ENCODE assay signal across 9 cellular contexts in genomic region chr9:127336708-127337352, GRCh38.
DNase-seq lines count a peak whose midpoint lies in the region; ATAC-seq, FAIRE-seq and TF ChIP-seq lines count a peak whose summit lies in the region.
"Had no signal": no experiment of that assay in that cellular context is flagged by ENCODE, and none has a peak within 500 bp of the region (broad histone marks: within the 10 kb centered on the region; RNA-seq: fewer than 3 reads in every experiment).

No MANE protein-coding gene starts in this region.

- no peaks in the 10 kb centered on the region for H3K27me3 ChIP-seq in fibroblast of lung (ENCODE audit: control insufficient read depth, insufficient read depth, low read length)
- H3K27me3 ChIP-seq in CD4-positive, alpha-beta T cell (ENCODE audit: control insufficient read depth, insufficient read depth, low read length) = no peaks in the 10 kb centered on the region

- H3K4me2 ChIP-seq in fibroblast of lung (ENCODE audit: extremely low read depth, insufficient read depth, low read length) = peak overlapping the region; percentile 96

- POLR2A ChIA-PET in CD4-positive, alpha-beta T cell (lab: Charles Lee) = no interaction called here

- no peak overlapping the region for H3K27ac Mint-ChIP-seq in CD14-positive monocyte
- no peak overlapping the region for H3K27ac Mint-ChIP-seq in CD4-positive, alpha-beta T cell
- H3K27ac Mint-ChIP-seq: activated naive CD8-positive, alpha-beta T cell treated with anti-CD3 and anti-CD28 coated beads, Interleukin-2, amount 50 U/mL, for 24 hours had no signal

- H2AFZ ChIP-seq in fibroblast of lung (ENCODE audit: low read length) = no peak overlapping the region

- no peaks in the 10 kb centered on the region for H4K20me1 ChIP-seq in fibroblast of lung (ENCODE audit: control insufficient read depth, extremely low read depth, insufficient read depth, low read length)

- no peaks in the 10 kb centered on the region for H3K79me2 ChIP-seq in fibroblast of lung (ENCODE audit: control insufficient read depth, insufficient read depth, low read length)

- no peaks in the 10 kb centered on the region for H3K4me1 Mint-ChIP-seq in CD14-positive monocyte
- H3K4me1 Mint-ChIP-seq in CD4-positive, alpha-beta T cell (ENCODE audit: low read depth) = no peaks in the 10 kb centered on the region
- H3K4me1 Mint-ChIP-seq: activated naive CD8-positive, alpha-beta T cell treated with anti-CD3 and anti-CD28 coated beads, Interleukin-2, amount 50 U/mL, for 24 hours had no signal

- H3K9ac ChIP-seq in fibroblast of lung (ENCODE audit: insufficient read depth, low read length) = no peak overlapping the region

- intact Hi-C loops in CD14-positive monocyte (cut with micrococcal nuclease) = no loop called here
- intact Hi-C loops in CD4-positive, alpha-beta T cell (cut with DNase I, micrococcal nuclease) = no loop called here

- peaks cover 0 to 3% (median 0%) of the 10 kb centered on the region in 7 donors for H3K9me3 Mint-ChIP-seq in CD14-positive monocyte
- no peaks in the 10 kb centered on the region for H3K9me3 Mint-ChIP-seq in CD4-positive, alpha-beta T cell
- H3K9me3 Mint-ChIP-seq: activated naive CD8-positive, alpha-beta T cell treated with anti-CD3 and anti-CD28 coated beads, Interleukin-2, amount 50 U/mL, for 24 hours had no signal

- H3K36me3 Mint-ChIP-seq in CD14-positive monocyte = no peaks in the 10 kb centered on the region
- no peaks in the 10 kb centered on the region for H3K36me3 Mint-ChIP-seq in CD4-positive, alpha-beta T cell (ENCODE audit: low read depth)

- no peaks in the 10 kb centered on the region for H3K36me3 ChIP-seq in fibroblast of lung (ENCODE audit: control insufficient read depth, insufficient read depth, low read length)

- no peak for ATAC-seq in CD4-positive, alpha-beta T cell (ENCODE audit: poor library complexity)
- ATAC-seq in HG03354 (IDR thresholded peaks at IDR 0.05; ENCODE audit: poor library complexity, severe bottlenecking, unreplicated experiment) = no peak
- ATAC-seq: activated naive CD8-positive, alpha-beta T cell treated with anti-CD3 and anti-CD28 coated beads, Interleukin-2, amount 50 U/mL, for 24 hours had no signal

- peaks cover 16% of the 10 kb centered on the region for H3K4me1 ChIP-seq in fibroblast of lung (ENCODE audit: control insufficient read depth, extremely low read depth, insufficient read depth, low read length)

- FAIRE-seq in RCC 7860 (lab: Jason Lieb, UNC) = peak; percentile 94

- H3K4me3 ChIP-seq in fibroblast of lung (replicated peaks in 1 of 4; ENCODE audit: control extremely low read depth in 1 of 4, insufficient read depth in 1 of 4, low read depth in 3 of 4, low read length in 4 of 4) = peak overlapping the region in 1 of 4 experiments; percentile 9

- peak overlapping the region; percentile 42 for H3K27ac ChIP-seq in fibroblast of lung (ENCODE audit: insufficient read depth, low read length)
- H3K27ac ChIP-seq in CD4-positive, alpha-beta T cell (ENCODE audit: low read depth, low read length) = no peak overlapping the region

- no peak overlapping the region for H3K4me3 Mint-ChIP-seq in CD14-positive monocyte
- no peak overlapping the region for H3K4me3 Mint-ChIP-seq in CD4-positive, alpha-beta T cell
- H3K4me3 Mint-ChIP-seq: activated naive CD8-positive, alpha-beta T cell treated with anti-CD3 and anti-CD28 coated beads, Interleukin-2, amount 50 U/mL, for 24 hours had no signal

- no peaks in the 10 kb centered on the region for H3K9me3 ChIP-seq in fibroblast of lung (ENCODE audit: control insufficient read depth, insufficient read depth, low read depth, low read length)
- no peaks in the 10 kb centered on the region for H3K9me3 ChIP-seq in CD4-positive, alpha-beta T cell (ENCODE audit: control insufficient read depth, low read length)

- CTCF ChIA-PET in CD4-positive, alpha-beta T cell (lab: Charles Lee) = no interaction called here

- peaks cover 0 to 5% (median 5%) of the 10 kb centered on the region in 3 donors for H3K27me3 Mint-ChIP-seq in CD14-positive monocyte (ENCODE audit: low read depth in 3 of 3)
- H3K27me3 Mint-ChIP-seq in CD4-positive, alpha-beta T cell = peaks cover 39% of the 10 kb centered on the region

- DNase-seq in AG08396 (ENCODE audit: low spot score) (peak; percentile 77), RCC 7860 (ENCODE audit: low spot score) (peak; percentile 92), fibroblast of lung (ENCODE audit: low read depth in 2 of 2) (peak; percentile 94 to 97), non-pigmented ciliary epithelial cell (ENCODE audit: low read depth) (peak; percentile 86), CD14-positive monocyte (ENCODE audit: low spot score) (no peak), NCI-H1436 treated with DMSO at 0.1 percent for 48 hours (lab: John Stamatoyannopoulos, UW) (no peak)
- DNase-seq in CD4-positive, alpha-beta T cell = no peak
- DNase-seq: activated naive CD8-positive, alpha-beta T cell treated with anti-CD3 and anti-CD28 coated beads, Interleukin-2, amount 50 U/mL, for 24 hours had no signal

- TF ChIP-seq CTCF in fibroblast of lung (conservative IDR thresholded peaks at IDR 0.05 in 1 of 2, IDR thresholded peaks at IDR 0.05 in 1 of 2; ENCODE audit: low read depth in 1 of 2, low read length in 2 of 2) (no peak), CD14-positive monocyte (IDR thresholded peaks at IDR 0.05) (no peak)
- no peak for TF ChIP-seq CTCF in CD4-positive, alpha-beta T cell (IDR thresholded peaks at IDR 0.05)

Comparison
In these comparisons a context has a peak if more than half of its experiments do, and no peak if none do; other contexts are left out.
1. DNase-seq: peak in AG08396 (single experiment), RCC 7860 (single experiment), fibroblast of lung (2 of 2) and non-pigmented ciliary epithelial cell (single experiment); none in CD14-positive monocyte (single experiment), CD4-positive, alpha-beta T cell (0 of 10) and NCI-H1436 treated with DMSO at 0.1 percent for 48 hours (single experiment).